19 cellular contexts compared by ENCODE assay signal in genomic region chr1:60971330-60971729, GRCh38.
DNase-seq lines count a peak whose midpoint lies in the region; ATAC-seq and TF ChIP-seq lines count a peak whose summit lies in the region.
"Had no signal": no experiment of that assay in that cellular context is flagged by ENCODE, and none has a peak within 500 bp of the region (broad histone marks: within the 10 kb centered on the region; RNA-seq: fewer than 3 reads in every experiment).

No MANE protein-coding gene starts in this region.

- ATAC-seq in left ventricle myocardium superior (no peak), GM18907 (IDR thresholded peaks at IDR 0.05; ENCODE audit: unreplicated experiment) (no peak)
- ATAC-seq: Panc1 had no signal

- no peak overlapping the region for H3K4me3 ChIP-seq in left ventricle myocardium inferior
- H3K4me3 ChIP-seq in thyroid gland (replicated peaks in 1 of 3), result no peak overlapping the region
- H3K4me3 ChIP-seq: MG63 had no signal

- DNase-seq in left ventricle myocardium inferior (no peak), left ventricle myocardium superior (no peak), head of caudate nucleus (peak in 30 of 42 donors; percentile 5 to 77 (median 43)), putamen (ENCODE audit: low spot score) (peak; percentile 29), thyroid gland (no peak), NCI-H1092 treated with DMSO at 0.1 percent for 48 hours (lab: John Stamatoyannopoulos, UW) (no peak)
- DNase-seq in activated CD4-positive, alpha-beta T cell treated with anti-CD3 and anti-CD28 coated beads for 1 hour, result no peak
- DNase-seq: GF-D8, KBM-7, NCI-H1048, NCI-H1417 treated with DMSO at 0.1 percent for 48 hours, NCI-H1694 treated with DMSO at 0.1 percent for 48 hours, NCI-H2081, NCI-H2227 treated with DMSO at 0.1 percent for 48 hours, NCI-H510A, SK-N-SH had no signal

- TF ChIP-seq POLR2A in thyroid gland (IDR thresholded peaks at IDR 0.05), result no peak

- H3K9me3 ChIP-seq in left ventricle myocardium inferior (replicated peaks) (peaks cover 4% of the 10 kb centered on the region), thyroid gland (no peaks in the 10 kb centered on the region)
- H3K9me3 ChIP-seq: MG63, SK-N-SH had no signal

- 82 to 90% methylated on average over 2 of the region's 2 CpGs for WGBS in thyroid gland, 2 donors

- no peaks in the 10 kb centered on the region for H3K36me3 ChIP-seq in left ventricle myocardium inferior
- no peaks in the 10 kb centered on the region for H3K36me3 ChIP-seq in thyroid gland
- H3K36me3 ChIP-seq: MG63 had no signal

- peak overlapping the region; percentile 59 for H3K27ac ChIP-seq in left ventricle myocardium inferior (replicated peaks)
- peak overlapping the region; percentile 35 to 85 (median 72) for H3K27ac ChIP-seq in thyroid gland

- no peaks in the 10 kb centered on the region for H3K27me3 ChIP-seq in left ventricle myocardium inferior (ENCODE audit: low read depth)
- no peaks in the 10 kb centered on the region for H3K27me3 ChIP-seq in thyroid gland
- H3K27me3 ChIP-seq: MG63 had no signal

- H3K4me1 ChIP-seq in left ventricle myocardium inferior, result peaks cover 5% of the 10 kb centered on the region
- peaks cover 30 to 59% of the 10 kb centered on the region in 2 donors for H3K4me1 ChIP-seq in thyroid gland

- TF ChIP-seq CTCF in left ventricle myocardium inferior (IDR thresholded peaks at IDR 0.05; ENCODE audit: borderline replicate concordance) (no peak), thyroid gland (IDR thresholded peaks at IDR 0.05) (no peak)

- intact Hi-C loops in left ventricle myocardium inferior (cut with micrococcal nuclease) (loop anchor here (10.0 kb wide), 1 partner anchor 73 kb away; no protein-coding TSS in a partner anchor), left ventricle myocardium superior (cut with micrococcal nuclease) (loop anchor here (10.0 kb wide), 1 partner anchor 73 kb away; no protein-coding TSS in a partner anchor), head of caudate nucleus (cut with DNase I) (loop anchor here (5.0 to 10.0 kb wide), 2 partner anchors 71 to 373 kb away; no protein-coding TSS in a partner anchor), thyroid gland (cut with DNase I) (no loop called here)

Comparison
In these comparisons a context has a peak if more than half of its experiments do, and no peak if none do; other contexts are left out.
1. DNase-seq: peak in head of caudate nucleus (30 of 42) and putamen (single experiment); none in left ventricle myocardium inferior (single experiment), left ventricle myocardium superior (single experiment), thyroid gland (0 of 2), NCI-H1092 treated with DMSO at 0.1 percent for 48 hours (single experiment) and activated CD4-positive, alpha-beta T cell treated with anti-CD3 and anti-CD28 coated beads for 1 hour (single experiment).